Comparison of ENCODE assay signal across 8 cellular contexts in genomic region chr11:13216019-13217006, GRCh38.
DNase-seq lines count a peak whose midpoint lies in the region; ATAC-seq and TF ChIP-seq lines count a peak whose summit lies in the region.

No MANE protein-coding gene starts in this region.

- no peak overlapping the region for H3K27ac Mint-ChIP-seq in T-helper 2 cell treated with Interferon-gamma antibody and Interleukin-4, amounts not matched to agents 5 μg/mL and 100 μg/mL, for 36 hours

- H3K9me3 Mint-ChIP-seq in T-helper 2 cell treated with Interferon-gamma antibody and Interleukin-4, amounts not matched to agents 5 μg/mL and 100 μg/mL, for 36 hours = no peaks in the 10 kb centered on the region

- H3K27me3 Mint-ChIP-seq in T-helper 2 cell treated with Interferon-gamma antibody and Interleukin-4, amounts not matched to agents 5 μg/mL and 100 μg/mL, for 36 hours (ENCODE audit: low read depth) = peaks cover 6% of the 10 kb centered on the region

- H3K4me3 Mint-ChIP-seq in T-helper 2 cell treated with Interferon-gamma antibody and Interleukin-4, amounts not matched to agents 5 μg/mL and 100 μg/mL, for 36 hours = no peak overlapping the region

- ATAC-seq in HG02981 (IDR thresholded peaks at IDR 0.05; ENCODE audit: unreplicated experiment) = no peak

- H3K4me1 Mint-ChIP-seq in T-helper 2 cell treated with Interferon-gamma antibody and Interleukin-4, amounts not matched to agents 5 μg/mL and 100 μg/mL, for 36 hours (ENCODE audit: low read depth) = no peaks in the 10 kb centered on the region

- H3K36me3 Mint-ChIP-seq in T-helper 2 cell treated with Interferon-gamma antibody and Interleukin-4, amounts not matched to agents 5 μg/mL and 100 μg/mL, for 36 hours (ENCODE audit: low read depth) = no peaks in the 10 kb centered on the region

- DNase-seq in T-helper 2 cell treated with Interferon-gamma antibody and Interleukin-4, amounts not matched to agents 5 μg/mL and 100 μg/mL, for 36 hours (ENCODE audit: low spot score) = peak; percentile 18
- DNase-seq in T-helper 2 cell (no peak), fibroblast of gingiva (ENCODE audit: low read depth) (peak; percentile 90), NCI-H128 (lab: John Stamatoyannopoulos, UW; ENCODE audit: unreplicated experiment) (no peak), medulla oblongata (ENCODE audit: extremely low spot score) (no peak)
- DNase-seq in stimulated activated CD4-positive, alpha-beta T cell treated with anti-CD3 and anti-CD28 coated beads, Interleukin-4, amount 100 ng/mL, for 24 hours = peak; percentile 34

TF ChIP-seq in PFSK-1, 5 proteins besides CTCF, POLR2A, EP300 and RAD21:
- no peak for TF ChIP-seq POLR2AphosphoS5 (IDR thresholded peaks at IDR 0.05; ENCODE audit: low read depth, low read length)
- 0 out of 2 replicates have a peak, but pooled peaks have one; percentile 29 for TF ChIP-seq SIN3A (IDR thresholded peaks at IDR 0.05; ENCODE audit: borderline replicate concordance, insufficient read depth, low read length)
- no peak for TF ChIP-seq FOXP2 (optimal IDR thresholded peaks at IDR 0.05; ENCODE audit: borderline replicate concordance, extremely low read depth, extremely low read length, insufficient read depth)
- no peak for TF ChIP-seq REST (IDR thresholded peaks at IDR 0.05; ENCODE audit: insufficient read depth in 1 of 2, low read depth in 2 of 2, low read length in 2 of 2)
TF ChIP-seq in PFSK-1: peak in this region for 1.

Comparison
In these comparisons a context has a peak if more than half of its experiments do, and no peak if none do; other contexts are left out.
1. DNase-seq: peak in T-helper 2 cell treated with Interferon-gamma antibody and Interleukin-4, amounts not matched to agents 5 μg/mL and 100 μg/mL, for 36 hours (single experiment), fibroblast of gingiva (single experiment) and stimulated activated CD4-positive, alpha-beta T cell treated with anti-CD3 and anti-CD28 coated beads, Interleukin-4, amount 100 ng/mL, for 24 hours (single experiment); none in T-helper 2 cell (0 of 5), NCI-H128 (single experiment) and medulla oblongata (single experiment).